In the genomic region with DNA sequence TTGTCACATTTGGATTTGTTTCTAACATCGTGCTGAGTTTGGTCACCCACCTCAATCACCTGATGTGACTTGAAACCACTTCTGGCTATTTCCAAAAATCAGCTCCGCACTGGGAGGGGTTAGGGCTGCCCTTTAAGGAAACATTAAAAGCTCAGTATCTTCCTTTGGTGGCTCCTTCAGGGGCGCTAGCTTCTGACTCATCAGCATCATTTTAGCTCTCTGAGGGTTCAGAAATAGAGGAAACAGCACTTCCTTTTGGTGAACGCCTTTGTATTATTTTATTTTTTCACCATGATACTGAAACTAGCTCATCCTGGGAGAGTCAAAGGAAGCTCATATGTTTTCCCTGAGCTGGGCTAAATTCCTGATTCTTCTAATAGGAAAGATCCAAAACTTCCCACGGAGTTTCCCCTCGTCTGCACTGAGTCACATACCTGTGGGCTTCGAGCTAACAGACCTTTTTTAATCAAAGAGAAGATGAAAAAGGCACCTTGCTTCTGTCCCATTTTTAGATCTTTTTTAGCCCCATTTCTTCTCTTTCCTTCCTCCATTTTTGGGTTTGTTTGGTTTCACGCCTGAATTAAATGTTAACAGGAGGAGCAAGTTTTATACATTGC, we compare ENCODE assay signal across 1 cellular context.
TF ChIP-seq lines count a peak whose summit lies in the region.

No MANE protein-coding gene starts in this region.

TF ChIP-seq in GM12878, 131 proteins besides CTCF, POLR2A, EP300 and RAD21 (continued from another document and continues in another):
- TF ChIP-seq, protein P1, sequence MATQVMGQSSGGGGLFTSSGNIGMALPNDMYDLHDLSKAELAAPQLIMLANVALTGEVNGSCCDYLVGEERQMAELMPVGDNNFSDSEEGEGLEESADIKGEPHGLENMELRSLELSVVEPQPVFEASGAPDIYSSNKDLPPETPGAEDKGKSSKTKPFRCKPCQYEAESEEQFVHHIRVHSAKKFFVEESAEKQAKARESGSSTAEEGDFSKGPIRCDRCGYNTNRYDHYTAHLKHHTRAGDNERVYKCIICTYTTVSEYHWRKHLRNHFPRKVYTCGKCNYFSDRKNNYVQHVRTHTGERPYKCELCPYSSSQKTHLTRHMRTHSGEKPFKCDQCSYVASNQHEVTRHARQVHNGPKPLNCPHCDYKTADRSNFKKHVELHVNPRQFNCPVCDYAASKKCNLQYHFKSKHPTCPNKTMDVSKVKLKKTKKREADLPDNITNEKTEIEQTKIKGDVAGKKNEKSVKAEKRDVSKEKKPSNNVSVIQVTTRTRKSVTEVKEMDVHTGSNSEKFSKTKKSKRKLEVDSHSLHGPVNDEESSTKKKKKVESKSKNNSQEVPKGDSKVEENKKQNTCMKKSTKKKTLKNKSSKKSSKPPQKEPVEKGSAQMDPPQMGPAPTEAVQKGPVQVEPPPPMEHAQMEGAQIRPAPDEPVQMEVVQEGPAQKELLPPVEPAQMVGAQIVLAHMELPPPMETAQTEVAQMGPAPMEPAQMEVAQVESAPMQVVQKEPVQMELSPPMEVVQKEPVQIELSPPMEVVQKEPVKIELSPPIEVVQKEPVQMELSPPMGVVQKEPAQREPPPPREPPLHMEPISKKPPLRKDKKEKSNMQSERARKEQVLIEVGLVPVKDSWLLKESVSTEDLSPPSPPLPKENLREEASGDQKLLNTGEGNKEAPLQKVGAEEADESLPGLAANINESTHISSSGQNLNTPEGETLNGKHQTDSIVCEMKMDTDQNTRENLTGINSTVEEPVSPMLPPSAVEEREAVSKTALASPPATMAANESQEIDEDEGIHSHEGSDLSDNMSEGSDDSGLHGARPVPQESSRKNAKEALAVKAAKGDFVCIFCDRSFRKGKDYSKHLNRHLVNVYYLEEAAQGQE (IDR thresholded peaks at IDR 0.05; ENCODE audit: low read depth, low read length) = no peak
- TF ChIP-seq SIN3A (IDR thresholded peaks at IDR 0.05; ENCODE audit: low read depth, low read length) (no peak), SPI1 (IDR thresholded peaks at IDR 0.05; ENCODE audit: borderline replicate concordance, insufficient read depth, low read depth, low read length) (peak; percentile 82), RAD51 (IDR thresholded peaks at IDR 0.05) (no peak), DPF2 (IDR thresholded peaks at IDR 0.05) (no peak), ZNF24 (IDR thresholded peaks at IDR 0.05) (no peak), JUND (IDR thresholded peaks at IDR 0.05; ENCODE audit: low read depth, low read length) (no peak), BMI1 (IDR thresholded peaks at IDR 0.05; ENCODE audit: borderline replicate concordance) (no peak), LARP7 (IDR thresholded peaks at IDR 0.05) (no peak), TARDBP (IDR thresholded peaks at IDR 0.05; ENCODE audit: borderline replicate concordance) (no peak), MXI1 (IDR thresholded peaks at IDR 0.05; ENCODE audit: low read depth, low read length) (no peak), TCF7 (IDR thresholded peaks at IDR 0.05; ENCODE audit: borderline replicate concordance) (no peak), MTA3 (IDR thresholded peaks at IDR 0.05; ENCODE audit: borderline replicate concordance, low read length) (0 out of 2 replicates have a peak, but pooled peaks have one; percentile 39), ASH2L (IDR thresholded peaks at IDR 0.05; ENCODE audit: borderline replicate concordance, low read depth) (no peak), POLR2AphosphoS2 (IDR thresholded peaks at IDR 0.05; ENCODE audit: low read depth, low read length) (no peak), NFYA (IDR thresholded peaks at IDR 0.05; ENCODE audit: borderline replicate concordance, low read depth, low read length) (no peak), BHLHE40 (IDR thresholded peaks at IDR 0.05; ENCODE audit: borderline replicate concordance in 1 of 2, low read depth in 2 of 2, low read length in 1 of 2) (no peak), IKZF2 (IDR thresholded peaks at IDR 0.05) (peak; percentile 83), IRF4 (IDR thresholded peaks at IDR 0.05; ENCODE audit: low read depth, low read length) (no peak), NBN (IDR thresholded peaks at IDR 0.05) (no peak), TBL1XR1 (IDR thresholded peaks at IDR 0.05; ENCODE audit: low read depth, low read length) (no peak), CHD4 (IDR thresholded peaks at IDR 0.05) (no peak), MEF2A (IDR thresholded peaks at IDR 0.05; ENCODE audit: insufficient read depth, low read depth, low read length) (peak; percentile 65; the same call in 1 of the 2 replicates), RCOR1 (conservative IDR thresholded peaks at IDR 0.05; ENCODE audit: low read depth, low read length) (no peak), ATF7 (IDR thresholded peaks at IDR 0.05; ENCODE audit: low read depth) (no peak), SIX5 (IDR thresholded peaks at IDR 0.05; ENCODE audit: low read depth, low read length, severe bottlenecking) (no peak), TCF12 (IDR thresholded peaks at IDR 0.05; ENCODE audit: low read depth, low read length) (no peak), SMARCA5 (IDR thresholded peaks at IDR 0.05) (no peak), YBX1 (IDR thresholded peaks at IDR 0.05) (no peak), SUPT20H (IDR thresholded peaks at IDR 0.05; ENCODE audit: borderline replicate concordance, control insufficient read depth, low read depth, low read length) (no peak), ZNF217 (IDR thresholded peaks at IDR 0.05) (no peak), MYB (IDR thresholded peaks at IDR 0.05; ENCODE audit: borderline replicate concordance, low read depth, low read length) (no peak), SUZ12 (IDR thresholded peaks at IDR 0.05; ENCODE audit: unreplicated experiment) (no peak), EZH2 (IDR thresholded peaks at IDR 0.05; ENCODE audit: borderline replicate concordance, control insufficient read depth, low read depth, low read length) (no peak), KDM1A (IDR thresholded peaks at IDR 0.05; ENCODE audit: borderline replicate concordance) (no peak)
- TF ChIP-seq, protein P2, sequence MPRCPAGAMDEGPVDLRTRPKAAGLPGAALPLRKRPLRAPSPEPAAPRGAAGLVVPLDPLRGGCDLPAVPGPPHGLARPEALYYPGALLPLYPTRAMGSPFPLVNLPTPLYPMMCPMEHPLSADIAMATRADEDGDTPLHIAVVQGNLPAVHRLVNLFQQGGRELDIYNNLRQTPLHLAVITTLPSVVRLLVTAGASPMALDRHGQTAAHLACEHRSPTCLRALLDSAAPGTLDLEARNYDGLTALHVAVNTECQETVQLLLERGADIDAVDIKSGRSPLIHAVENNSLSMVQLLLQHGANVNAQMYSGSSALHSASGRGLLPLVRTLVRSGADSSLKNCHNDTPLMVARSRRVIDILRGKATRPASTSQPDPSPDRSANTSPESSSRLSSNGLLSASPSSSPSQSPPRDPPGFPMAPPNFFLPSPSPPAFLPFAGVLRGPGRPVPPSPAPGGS (IDR thresholded peaks at IDR 0.05; ENCODE audit: borderline replicate concordance, insufficient read depth, low read depth, low read length, poor library complexity, severe bottlenecking) = no peak
- TF ChIP-seq, protein P3, sequence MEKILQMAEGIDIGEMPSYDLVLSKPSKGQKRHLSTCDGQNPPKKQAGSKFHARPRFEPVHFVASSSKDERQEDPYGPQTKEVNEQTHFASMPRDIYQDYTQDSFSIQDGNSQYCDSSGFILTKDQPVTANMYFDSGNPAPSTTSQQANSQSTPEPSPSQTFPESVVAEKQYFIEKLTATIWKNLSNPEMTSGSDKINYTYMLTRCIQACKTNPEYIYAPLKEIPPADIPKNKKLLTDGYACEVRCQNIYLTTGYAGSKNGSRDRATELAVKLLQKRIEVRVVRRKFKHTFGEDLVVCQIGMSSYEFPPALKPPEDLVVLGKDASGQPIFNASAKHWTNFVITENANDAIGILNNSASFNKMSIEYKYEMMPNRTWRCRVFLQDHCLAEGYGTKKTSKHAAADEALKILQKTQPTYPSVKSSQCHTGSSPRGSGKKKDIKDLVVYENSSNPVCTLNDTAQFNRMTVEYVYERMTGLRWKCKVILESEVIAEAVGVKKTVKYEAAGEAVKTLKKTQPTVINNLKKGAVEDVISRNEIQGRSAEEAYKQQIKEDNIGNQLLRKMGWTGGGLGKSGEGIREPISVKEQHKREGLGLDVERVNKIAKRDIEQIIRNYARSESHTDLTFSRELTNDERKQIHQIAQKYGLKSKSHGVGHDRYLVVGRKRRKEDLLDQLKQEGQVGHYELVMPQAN (conservative IDR thresholded peaks at IDR 0.05) = no peak
- TF ChIP-seq, protein P4, sequence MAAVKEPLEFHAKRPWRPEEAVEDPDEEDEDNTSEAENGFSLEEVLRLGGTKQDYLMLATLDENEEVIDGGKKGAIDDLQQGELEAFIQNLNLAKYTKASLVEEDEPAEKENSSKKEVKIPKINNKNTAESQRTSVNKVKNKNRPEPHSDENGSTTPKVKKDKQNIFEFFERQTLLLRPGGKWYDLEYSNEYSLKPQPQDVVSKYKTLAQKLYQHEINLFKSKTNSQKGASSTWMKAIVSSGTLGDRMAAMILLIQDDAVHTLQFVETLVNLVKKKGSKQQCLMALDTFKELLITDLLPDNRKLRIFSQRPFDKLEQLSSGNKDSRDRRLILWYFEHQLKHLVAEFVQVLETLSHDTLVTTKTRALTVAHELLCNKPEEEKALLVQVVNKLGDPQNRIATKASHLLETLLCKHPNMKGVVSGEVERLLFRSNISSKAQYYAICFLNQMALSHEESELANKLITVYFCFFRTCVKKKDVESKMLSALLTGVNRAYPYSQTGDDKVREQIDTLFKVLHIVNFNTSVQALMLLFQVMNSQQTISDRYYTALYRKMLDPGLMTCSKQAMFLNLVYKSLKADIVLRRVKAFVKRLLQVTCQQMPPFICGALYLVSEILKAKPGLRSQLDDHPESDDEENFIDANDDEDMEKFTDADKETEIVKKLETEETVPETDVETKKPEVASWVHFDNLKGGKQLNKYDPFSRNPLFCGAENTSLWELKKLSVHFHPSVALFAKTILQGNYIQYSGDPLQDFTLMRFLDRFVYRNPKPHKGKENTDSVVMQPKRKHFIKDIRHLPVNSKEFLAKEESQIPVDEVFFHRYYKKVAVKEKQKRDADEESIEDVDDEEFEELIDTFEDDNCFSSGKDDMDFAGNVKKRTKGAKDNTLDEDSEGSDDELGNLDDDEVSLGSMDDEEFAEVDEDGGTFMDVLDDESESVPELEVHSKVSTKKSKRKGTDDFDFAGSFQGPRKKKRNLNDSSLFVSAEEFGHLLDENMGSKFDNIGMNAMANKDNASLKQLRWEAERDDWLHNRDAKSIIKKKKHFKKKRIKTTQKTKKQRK (IDR thresholded peaks at IDR 0.05; ENCODE audit: low read depth, low read length) = no peak
- TF ChIP-seq, protein P5, sequence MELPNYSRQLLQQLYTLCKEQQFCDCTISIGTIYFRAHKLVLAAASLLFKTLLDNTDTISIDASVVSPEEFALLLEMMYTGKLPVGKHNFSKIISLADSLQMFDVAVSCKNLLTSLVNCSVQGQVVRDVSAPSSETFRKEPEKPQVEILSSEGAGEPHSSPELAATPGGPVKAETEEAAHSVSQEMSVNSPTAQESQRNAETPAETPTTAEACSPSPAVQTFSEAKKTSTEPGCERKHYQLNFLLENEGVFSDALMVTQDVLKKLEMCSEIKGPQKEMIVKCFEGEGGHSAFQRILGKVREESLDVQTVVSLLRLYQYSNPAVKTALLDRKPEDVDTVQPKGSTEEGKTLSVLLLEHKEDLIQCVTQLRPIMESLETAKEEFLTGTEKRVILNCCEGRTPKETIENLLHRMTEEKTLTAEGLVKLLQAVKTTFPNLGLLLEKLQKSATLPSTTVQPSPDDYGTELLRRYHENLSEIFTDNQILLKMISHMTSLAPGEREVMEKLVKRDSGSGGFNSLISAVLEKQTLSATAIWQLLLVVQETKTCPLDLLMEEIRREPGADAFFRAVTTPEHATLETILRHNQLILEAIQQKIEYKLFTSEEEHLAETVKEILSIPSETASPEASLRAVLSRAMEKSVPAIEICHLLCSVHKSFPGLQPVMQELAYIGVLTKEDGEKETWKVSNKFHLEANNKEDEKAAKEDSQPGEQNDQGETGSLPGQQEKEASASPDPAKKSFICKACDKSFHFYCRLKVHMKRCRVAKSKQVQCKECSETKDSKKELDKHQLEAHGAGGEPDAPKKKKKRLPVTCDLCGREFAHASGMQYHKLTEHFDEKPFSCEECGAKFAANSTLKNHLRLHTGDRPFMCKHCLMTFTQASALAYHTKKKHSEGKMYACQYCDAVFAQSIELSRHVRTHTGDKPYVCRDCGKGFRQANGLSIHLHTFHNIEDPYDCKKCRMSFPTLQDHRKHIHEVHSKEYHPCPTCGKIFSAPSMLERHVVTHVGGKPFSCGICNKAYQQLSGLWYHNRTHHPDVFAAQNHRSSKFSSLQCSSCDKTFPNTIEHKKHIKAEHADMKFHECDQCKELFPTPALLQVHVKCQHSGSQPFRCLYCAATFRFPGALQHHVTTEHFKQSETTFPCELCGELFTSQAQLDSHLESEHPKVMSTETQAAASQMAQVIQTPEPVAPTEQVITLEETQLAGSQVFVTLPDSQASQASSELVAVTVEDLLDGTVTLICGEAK (IDR thresholded peaks at IDR 0.05; ENCODE audit: borderline replicate concordance) = no peak
- TF ChIP-seq, protein P6, sequence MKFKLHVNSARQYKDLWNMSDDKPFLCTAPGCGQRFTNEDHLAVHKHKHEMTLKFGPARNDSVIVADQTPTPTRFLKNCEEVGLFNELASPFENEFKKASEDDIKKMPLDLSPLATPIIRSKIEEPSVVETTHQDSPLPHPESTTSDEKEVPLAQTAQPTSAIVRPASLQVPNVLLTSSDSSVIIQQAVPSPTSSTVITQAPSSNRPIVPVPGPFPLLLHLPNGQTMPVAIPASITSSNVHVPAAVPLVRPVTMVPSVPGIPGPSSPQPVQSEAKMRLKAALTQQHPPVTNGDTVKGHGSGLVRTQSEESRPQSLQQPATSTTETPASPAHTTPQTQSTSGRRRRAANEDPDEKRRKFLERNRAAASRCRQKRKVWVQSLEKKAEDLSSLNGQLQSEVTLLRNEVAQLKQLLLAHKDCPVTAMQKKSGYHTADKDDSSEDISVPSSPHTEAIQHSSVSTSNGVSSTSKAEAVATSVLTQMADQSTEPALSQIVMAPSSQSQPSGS (IDR thresholded peaks at IDR 0.05; ENCODE audit: low read length) = peak; percentile 68
- TF ChIP-seq, protein P7, sequence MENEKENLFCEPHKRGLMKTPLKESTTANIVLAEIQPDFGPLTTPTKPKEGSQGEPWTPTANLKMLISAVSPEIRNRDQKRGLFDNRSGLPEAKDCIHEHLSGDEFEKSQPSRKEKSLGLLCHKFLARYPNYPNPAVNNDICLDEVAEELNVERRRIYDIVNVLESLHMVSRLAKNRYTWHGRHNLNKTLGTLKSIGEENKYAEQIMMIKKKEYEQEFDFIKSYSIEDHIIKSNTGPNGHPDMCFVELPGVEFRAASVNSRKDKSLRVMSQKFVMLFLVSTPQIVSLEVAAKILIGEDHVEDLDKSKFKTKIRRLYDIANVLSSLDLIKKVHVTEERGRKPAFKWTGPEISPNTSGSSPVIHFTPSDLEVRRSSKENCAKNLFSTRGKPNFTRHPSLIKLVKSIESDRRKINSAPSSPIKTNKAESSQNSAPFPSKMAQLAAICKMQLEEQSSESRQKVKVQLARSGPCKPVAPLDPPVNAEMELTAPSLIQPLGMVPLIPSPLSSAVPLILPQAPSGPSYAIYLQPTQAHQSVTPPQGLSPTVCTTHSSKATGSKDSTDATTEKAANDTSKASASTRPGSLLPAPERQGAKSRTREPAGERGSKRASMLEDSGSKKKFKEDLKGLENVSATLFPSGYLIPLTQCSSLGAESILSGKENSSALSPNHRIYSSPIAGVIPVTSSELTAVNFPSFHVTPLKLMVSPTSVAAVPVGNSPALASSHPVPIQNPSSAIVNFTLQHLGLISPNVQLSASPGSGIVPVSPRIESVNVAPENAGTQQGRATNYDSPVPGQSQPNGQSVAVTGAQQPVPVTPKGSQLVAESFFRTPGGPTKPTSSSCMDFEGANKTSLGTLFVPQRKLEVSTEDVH (IDR thresholded peaks at IDR 0.05; ENCODE audit: low read depth, partially characterized antibody) = no peak
